In genomic region chr4:169047967-169048366, GRCh38 we compare ENCODE assay signal across 25 cellular contexts.
"Had no signal": no experiment of that assay in that cellular context is flagged by ENCODE, and none has a peak within 500 bp of the region (broad histone marks: within the 10 kb centered on the region; RNA-seq: fewer than 3 reads in every experiment).

No MANE protein-coding gene starts in this region.

- DNase-seq: activated B cell treated with CpG ODN at 0.5 μM for 24 hours; activated CD4-positive, alpha-beta T cell treated with anti-CD3 and anti-CD28 coated beads for 1 hour; activated CD4-positive, alpha-beta T cell treated with anti-CD3 and anti-CD28 coated beads, Interleukin-2, amount 10 ng/mL, durations not matched to agents 24 days and 14 days; activated CD4-positive, alpha-beta T cell treated with anti-CD3 and anti-CD28 coated beads, Interleukin-2, amount 50 U/mL, for 48 hours; activated CD8-positive, alpha-beta memory T cell treated with anti-CD3 and anti-CD28 coated beads, Interleukin-2, amount 10 ng/mL, durations not matched to agents 7 days and 5 days; activated gamma-delta T cell treated with Interleukin-2 at 50 U/mL for 16 hours; activated naive CD4-positive, alpha-beta T cell treated with anti-CD3 and anti-CD28 coated beads, Interleukin-2, amount 10 ng/mL, durations not matched to agents 7 days and 5 days; activated naive CD8-positive, alpha-beta T cell treated with anti-CD3 and anti-CD28 coated beads for 36 hours; activated T-cell treated with anti-CD3 and anti-CD28 coated beads, Interleukin-2, amount 50 U/mL, for 48 hours; adrenal gland; anterior cingulate cortex; Karpas-422; NCI-H1105 treated with DMSO at 0.1 percent for 48 hours; NCI-H1436 treated with DMSO at 0.1 percent for 48 hours; NCI-H187; NCI-H2081; NCI-H446; NCI-H524; PC-3; SIG-M5; T-helper 17 cell; T-helper 9 cell had no signal

- FAIRE-seq: K562, RCC 7860 had no signal

- H3K4me3 ChIP-seq: adrenal gland, K562 had no signal

- H3K27me3 ChIP-seq: adrenal gland had no signal

- ATAC-seq: activated CD8-positive, alpha-beta memory T cell treated with anti-CD3 and anti-CD28 coated beads, Interleukin-2, amount 10 ng/mL, durations not matched to agents 7 days and 5 days; activated T-helper 17 cell treated with anti-CD3 and anti-CD28 coated beads, Interleukin-2, amount 50 U/mL, for 72 hours; K562; PC-3; T-helper 17 cell had no signal

- H3K9me3 ChIP-seq: adrenal gland had no signal

- H3K4me1 ChIP-seq: adrenal gland had no signal

- H3K27ac ChIP-seq: adrenal gland had no signal

- H3K36me3 ChIP-seq: adrenal gland had no signal
